ENCODE assay signal across 22 cellular contexts in the genomic region with DNA sequence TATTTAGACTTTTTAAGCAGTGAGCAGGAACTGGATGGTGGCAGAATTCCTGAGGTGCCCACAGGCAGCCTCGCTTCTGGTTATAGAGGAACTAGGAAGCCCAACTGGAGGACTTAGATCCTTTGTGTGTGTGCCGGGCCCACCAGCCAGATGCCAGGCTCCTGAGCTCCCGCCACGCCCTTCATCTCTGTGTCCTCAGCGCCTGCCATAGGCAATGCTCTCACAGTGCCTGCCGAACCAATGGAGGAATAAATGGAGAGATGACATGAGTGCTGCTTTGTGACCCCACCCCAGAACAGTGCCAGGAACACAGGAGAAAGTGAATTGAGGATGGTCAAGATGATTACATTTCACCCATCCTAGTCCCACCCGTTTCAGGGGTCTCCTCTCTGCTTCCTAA.
DNase-seq lines count a peak whose midpoint lies in the region; ATAC-seq lines count a peak whose summit lies in the region.
"Had no signal": no experiment of that assay in that cellular context is flagged by ENCODE, and none has a peak within 500 bp of the region (broad histone marks: within the 10 kb centered on the region; RNA-seq: fewer than 3 reads in every experiment).

No MANE protein-coding gene starts in this region.

- WGBS in right cardiac atrium, result 88% methylated on average over 7 of the region's 7 CpGs

- H3K4me3 ChIP-seq in right cardiac atrium (ENCODE audit: low read length), result no peak overlapping the region
- H3K4me3 ChIP-seq: A549, BLaER1, GM12878 had no signal

- no peaks in the 10 kb centered on the region for H3K27me3 ChIP-seq in right cardiac atrium (ENCODE audit: control insufficient read depth, insufficient read depth)
- H3K27me3 ChIP-seq: BE2C, BLaER1 had no signal

- intact Hi-C loops in cardiac septum (cut with DNase I) (no loop called here), right cardiac atrium (cut with DNase I) (loop anchor here in 2 of 4 donors (10.0 kb wide), 1 partner anchor 132 kb away; no protein-coding TSS in a partner anchor)

- H3K9me3 ChIP-seq in right cardiac atrium (ENCODE audit: control insufficient read depth, low read length), result no peaks in the 10 kb centered on the region
- H3K9me3 ChIP-seq: A549, BE2C, BLaER1 had no signal

- H3K27ac ChIP-seq in right cardiac atrium (ENCODE audit: low read length), result no peak overlapping the region
- H3K27ac ChIP-seq: 22Rv1, A549, BLaER1 had no signal

- ATAC-seq in right cardiac atrium (no peak), HG02798 (IDR thresholded peaks at IDR 0.05; ENCODE audit: poor library complexity, unreplicated experiment) (no peak)
- ATAC-seq: A549, GM12878 had no signal

- H3K4me1 ChIP-seq in right cardiac atrium (ENCODE audit: control insufficient read depth, insufficient read depth, low read length), result peaks cover 10% of the 10 kb centered on the region
- H3K4me1 ChIP-seq: BLaER1 had no signal

- DNase-seq in cardiac septum (ENCODE audit: low spot score) (peak; percentile 70), right cardiac atrium (no peak), islet precursor cell (peak; percentile 25), NCI-H2081 (lab: John Stamatoyannopoulos, UW) (no peak)
- DNase-seq: BE2C; C1 segment of cervical spinal cord; CD4-positive, alpha-beta memory T cell; CD4-positive, CD25-positive, alpha-beta regulatory T cell; CD8-positive, alpha-beta memory T cell; COR-L47; DMS 273 treated with DMSO at 0.1 percent for 48 hours; DMS153; DMS53; DMS79; DND-41; EL; GDM1 had no signal

Comparison
In these comparisons a context has a peak if more than half of its experiments do, and no peak if none do; other contexts are left out.
1. DNase-seq: peak in cardiac septum (single experiment) and islet precursor cell (single experiment); none in right cardiac atrium (0 of 3) and NCI-H2081 (0 of 2).